In genomic region chr1:91877574-91878208, GRCh38 we compare ENCODE assay signal across 12 cellular contexts. TPM values are rescaled to one million over a fixed set of nuclear protein-coding genes. Genes with fewer than 3 reads are reported as not detected.
DNase-seq lines count a peak whose midpoint lies in the region; ATAC-seq and TF ChIP-seq lines count a peak whose summit lies in the region.
"Had no signal": no experiment of that assay in that cellular context is flagged by ENCODE, and none has a peak within 500 bp of the region (broad histone marks: within the 10 kb centered on the region; RNA-seq: fewer than 3 reads in every experiment).

No MANE protein-coding gene starts in this region.

- peaks cover 58% of the 10 kb centered on the region for H3K4me1 Mint-ChIP-seq in activated naive CD4-positive, alpha-beta T cell treated with anti-CD3 and anti-CD28 coated beads for 36 hours (ENCODE audit: low read depth)
- H3K4me1 Mint-ChIP-seq in T-helper 1 cell treated with Interleukin-12 subunit alpha and Interleukin-12 subunit beta and Interleukin-4 antibody, amounts not matched to agents 30 μg/mL and 1 μg/mL, for 36 hours (ENCODE audit: low read depth) = peaks cover 38% of the 10 kb centered on the region
- peaks cover 13% of the 10 kb centered on the region for H3K4me1 Mint-ChIP-seq in mesothelial cell of epicardium

- peak; percentile 33 for DNase-seq in activated naive CD4-positive, alpha-beta T cell treated with anti-CD3 and anti-CD28 coated beads for 36 hours
- DNase-seq in activated naive CD4-positive, alpha-beta T cell (lab: John Stamatoyannopoulos, UW) = no peak
- DNase-seq in stimulated activated naive CD8-positive, alpha-beta T cell treated with anti-CD3 and anti-CD28 coated beads, Interleukin-15, Interleukin-2, amounts not matched to agents 100 U/mL and 50 U/mL, for 24 hours = no peak
- DNase-seq in KG1 (lab: John Stamatoyannopoulos, UW) (no peak), mesothelial cell of epicardium (ENCODE audit: low spot score in 2 of 2, unreplicated experiment in 2 of 2) (no peak), SIG-M5 (lab: John Stamatoyannopoulos, UW) (no peak)
- DNase-seq: gastrocnemius medialis; NCI-H1436; stimulated activated CD4-positive, alpha-beta T cell treated with anti-CD3 and anti-CD28 coated beads, Interleukin-15, amount 100 ng/mL, for 24 hours; stomach had no signal

- peak overlapping the region; percentile 60 for H3K27ac Mint-ChIP-seq in activated naive CD4-positive, alpha-beta T cell treated with anti-CD3 and anti-CD28 coated beads for 36 hours
- H3K27ac Mint-ChIP-seq in T-helper 1 cell treated with Interleukin-12 subunit alpha and Interleukin-12 subunit beta and Interleukin-4 antibody, amounts not matched to agents 30 μg/mL and 1 μg/mL, for 36 hours = no peak overlapping the region
- H3K27ac Mint-ChIP-seq in mesothelial cell of epicardium = no peak overlapping the region

- intact Hi-C loops in activated naive CD4-positive, alpha-beta T cell treated with anti-CD3 and anti-CD28 coated beads for 36 hours (cut with micrococcal nuclease) = loop anchor here (1.0 to 5.0 kb wide), 9 partner anchors 9 to 660 kb away; partner anchors contain the start of genes CDC7 and TGFBR3

- no peak for TF ChIP-seq CTCF in mesothelial cell of epicardium (IDR thresholded peaks at IDR 0.05; ENCODE audit: unreplicated experiment)

- no peaks in the 10 kb centered on the region for H3K36me3 Mint-ChIP-seq in activated naive CD4-positive, alpha-beta T cell treated with anti-CD3 and anti-CD28 coated beads for 36 hours (ENCODE audit: low read depth)
- peaks cover 7% of the 10 kb centered on the region for H3K36me3 Mint-ChIP-seq in T-helper 1 cell treated with Interleukin-12 subunit alpha and Interleukin-12 subunit beta and Interleukin-4 antibody, amounts not matched to agents 30 μg/mL and 1 μg/mL, for 36 hours (ENCODE audit: low read depth)
- no peaks in the 10 kb centered on the region for H3K36me3 Mint-ChIP-seq in mesothelial cell of epicardium

- H3K27me3 Mint-ChIP-seq in activated naive CD4-positive, alpha-beta T cell treated with anti-CD3 and anti-CD28 coated beads for 36 hours (ENCODE audit: low read depth) = no peaks in the 10 kb centered on the region
- H3K27me3 Mint-ChIP-seq in T-helper 1 cell treated with Interleukin-12 subunit alpha and Interleukin-12 subunit beta and Interleukin-4 antibody, amounts not matched to agents 30 μg/mL and 1 μg/mL, for 36 hours (ENCODE audit: low read depth) = peaks cover 49% of the 10 kb centered on the region
- peaks cover 58% of the 10 kb centered on the region for H3K27me3 Mint-ChIP-seq in mesothelial cell of epicardium (ENCODE audit: low read depth)

- H3K9me3 Mint-ChIP-seq in activated naive CD4-positive, alpha-beta T cell treated with anti-CD3 and anti-CD28 coated beads for 36 hours = no peaks in the 10 kb centered on the region
- H3K9me3 Mint-ChIP-seq in T-helper 1 cell treated with Interleukin-12 subunit alpha and Interleukin-12 subunit beta and Interleukin-4 antibody, amounts not matched to agents 30 μg/mL and 1 μg/mL, for 36 hours = no peaks in the 10 kb centered on the region
- no peaks in the 10 kb centered on the region for H3K9me3 Mint-ChIP-seq in mesothelial cell of epicardium

- ATAC-seq in HG02571 (IDR thresholded peaks at IDR 0.05; ENCODE audit: unreplicated experiment) = peak; percentile 55
- peak; percentile 61 for ATAC-seq in stimulated activated naive CD8-positive, alpha-beta T cell treated with anti-CD3 and anti-CD28 coated beads, Interleukin-15, Interleukin-2, amounts not matched to agents 100 U/mL and 50 U/mL, for 24 hours
- ATAC-seq: gastrocnemius medialis had no signal

- CTCF ChIA-PET in activated naive CD4-positive, alpha-beta T cell treated with anti-CD3 and anti-CD28 coated beads for 36 hours (lab: Charles Lee) = interaction anchor here (1.5 kb wide), 1 partner anchor 73 kb away, joined by 3 read pairs; no protein-coding TSS in a partner anchor

- H3K4me3 Mint-ChIP-seq in activated naive CD4-positive, alpha-beta T cell treated with anti-CD3 and anti-CD28 coated beads for 36 hours = no peak overlapping the region
- peak overlapping the region; percentile 25 for H3K4me3 Mint-ChIP-seq in T-helper 1 cell treated with Interleukin-12 subunit alpha and Interleukin-12 subunit beta and Interleukin-4 antibody, amounts not matched to agents 30 μg/mL and 1 μg/mL, for 36 hours
- no peak overlapping the region for H3K4me3 Mint-ChIP-seq in mesothelial cell of epicardium

RNA-seq across cellular contexts. Expression of gene TGFBR3, which starts 8.3 kb away (rescaled TPM):
- total RNA-seq in activated naive CD4-positive, alpha-beta T cell treated with anti-CD3 and anti-CD28 coated beads for 36 hours = 1 to 10 TPM; 3.2 to 3.3 TPM
- 19.7 to 24.6 TPM (median 20.7 TPM) in 3 replicates for total RNA-seq in mesothelial cell of epicardium
